In genomic region chr22:50731811-50732624, GRCh38 we compare ENCODE assay signal across 1 cellular context.
TF ChIP-seq lines count a peak whose summit lies in the region.

No MANE protein-coding gene starts in this region.

TF ChIP-seq in HEK293, 187 proteins besides CTCF, POLR2A, EP300 and RAD21 (continued from another document):
- TF ChIP-seq ZNF16 (tag by site-specific recombination; IDR thresholded peaks at IDR 0.05; ENCODE audit: low read depth) (no peak), ZNF2 (tag by site-specific recombination; IDR thresholded peaks at IDR 0.05) (peak; percentile 56; the same call in 1 of the 2 replicates), ZNF223 (tag by site-specific recombination; IDR thresholded peaks at IDR 0.05) (no peak), TRIM28 (IDR thresholded peaks at IDR 0.05; ENCODE audit: borderline replicate concordance, low read length) (no peak), ZEB2 (tag by site-specific recombination; IDR thresholded peaks at IDR 0.05) (peak; percentile 24; the same call in 1 of the 2 replicates), PATZ1 (tag by site-specific recombination; IDR thresholded peaks at IDR 0.05) (peak; percentile 43; the same call in 1 of the 2 replicates), ZBTB26 (tag by site-specific recombination; optimal IDR thresholded peaks at IDR 0.05) (peak; percentile 46), GLIS2 (tag by site-specific recombination; IDR thresholded peaks at IDR 0.05) (peak; percentile 80), ZNF423 (tag by site-specific recombination; IDR thresholded peaks at IDR 0.05) (0 out of 2 replicates have a peak, but pooled peaks have one; percentile 4), ZNF670 (tag by site-specific recombination; IDR thresholded peaks at IDR 0.05; ENCODE audit: low read depth) (no peak), ZNF585B (tag by site-specific recombination; IDR thresholded peaks at IDR 0.05) (no peak), ZNF280D (tag by site-specific recombination; IDR thresholded peaks at IDR 0.05) (no peak), SCRT2 (tag by site-specific recombination; IDR thresholded peaks at IDR 0.05) (no peak), ZNF121 (tag by site-specific recombination; IDR thresholded peaks at IDR 0.05) (no peak), ZNF561 (tag by site-specific recombination; IDR thresholded peaks at IDR 0.05; ENCODE audit: borderline replicate concordance) (no peak), ZNF558 (tag by site-specific recombination; IDR thresholded peaks at IDR 0.05) (no peak), ZSCAN18 (tag by site-specific recombination; IDR thresholded peaks at IDR 0.05) (no peak), SALL2 (tag by site-specific recombination; IDR thresholded peaks at IDR 0.05; ENCODE audit: borderline replicate concordance) (no peak), KLF9 (tag by site-specific recombination; IDR thresholded peaks at IDR 0.05; ENCODE audit: low read depth) (peak; percentile 28; the same call in 1 of the 2 replicates), ZNF76 (tag by site-specific recombination; IDR thresholded peaks at IDR 0.05; ENCODE audit: borderline replicate concordance, low read depth) (no peak), ZFHX2 (tag by site-specific recombination; conservative IDR thresholded peaks at IDR 0.05) (peak; percentile 89), BCL11A (tag by site-specific recombination; IDR thresholded peaks at IDR 0.05; ENCODE audit: low read depth) (no peak), EGR2 (tag by site-specific recombination; IDR thresholded peaks at IDR 0.05; ENCODE audit: low read depth) (peak; percentile 88), ZNF48 (tag by site-specific recombination; IDR thresholded peaks at IDR 0.05) (no peak), ZNF175 (tag by site-specific recombination; IDR thresholded peaks at IDR 0.05) (no peak)
